In genomic region chrX:42992199-42992943, GRCh38 we compare ENCODE assay signal across 18 cellular contexts.
DNase-seq lines count a peak whose midpoint lies in the region; ATAC-seq, FAIRE-seq and TF ChIP-seq lines count a peak whose summit lies in the region.
"Had no signal": no experiment of that assay in that cellular context is flagged by ENCODE, and none has a peak within 500 bp of the region (broad histone marks: within the 10 kb centered on the region; RNA-seq: fewer than 3 reads in every experiment).

No MANE protein-coding gene starts in this region.

- no peaks in the 10 kb centered on the region for H4K20me1 ChIP-seq in OCI-LY7 (ENCODE audit: insufficient read depth, low read length)

- TF ChIP-seq CTCF in OCI-LY7 (conservative IDR thresholded peaks at IDR 0.05; ENCODE audit: low read length) (no peak), endothelial cell (IDR thresholded peaks at IDR 0.05; ENCODE audit: unreplicated experiment) (no peak), nephron progenitor cell (IDR thresholded peaks at IDR 0.05) (no peak), BE2C (IDR thresholded peaks at IDR 0.05; ENCODE audit: low read depth, low read length) (no peak)

- H3K27me3 Mint-ChIP-seq in endothelial cell (ENCODE audit: unreplicated experiment) (peaks cover 2% of the 10 kb centered on the region), nephron progenitor cell (ENCODE audit: low read depth, poor library complexity) (no peaks in the 10 kb centered on the region)
- H3K27me3 Mint-ChIP-seq: stimulated activated naive B cell treated with anti-CD40 and anti-IgM and Interleukin-4, amounts not matched to agents 10 μg/mL and 1 μg/mL and 100 μg/mL, for 72 hours had no signal

- no peak for DNase-seq in GM12892 (ENCODE audit: insufficient read length)
- DNase-seq in OCI-LY7 (ENCODE audit: low spot score), result no peak
- no peak for DNase-seq in endothelial cell (ENCODE audit: low spot score)
- no peak for DNase-seq in nephron progenitor cell
- no peak for DNase-seq in BE2C
- DNase-seq in stimulated activated CD4-positive, alpha-beta T cell treated with anti-CD3 and anti-CD28 coated beads, Interleukin-12 subunit alpha, Interleukin-12 subunit beta, amount 100 ng/mL, for 4 hours, result no peak
- no peak for DNase-seq in GM19239 (ENCODE audit: insufficient read length, low spot score)
- DNase-seq: activated naive CD4-positive, alpha-beta T cell; DMS153; effector CD4-positive, alpha-beta T cell; GM23248; immature natural killer cell; NCI-H1417 treated with DMSO at 0.1 percent for 48 hours; stimulated activated naive B cell treated with anti-CD40 and anti-IgM and Interleukin-4, amounts not matched to agents 10 μg/mL and 1 μg/mL and 100 μg/mL, for 72 hours; upper lobe of right lung had no signal

- no peak for ATAC-seq in GM18519 (IDR thresholded peaks at IDR 0.05; ENCODE audit: low FRiP score, unreplicated experiment)
- ATAC-seq: Panc1; stimulated activated naive B cell treated with anti-CD40 and anti-IgM and Interleukin-4, amounts not matched to agents 10 μg/mL and 1 μg/mL and 100 μg/mL, for 72 hours; upper lobe of right lung had no signal

- CTCF ChIA-PET in OCI-LY7 (lab: Charles Lee; ENCODE audit: unreplicated experiment), result no interaction called here

- H3K79me2 ChIP-seq in OCI-LY7 (ENCODE audit: insufficient read depth, low read depth, low read length), result no peaks in the 10 kb centered on the region

- intact Hi-C loops in OCI-LY7 (cut with micrococcal nuclease; ENCODE audit: unreplicated experiment), result no loop called here

- no peaks in the 10 kb centered on the region for H3K9me2 ChIP-seq in OCI-LY7 (ENCODE audit: insufficient read depth, low read length)

- H3K27ac Mint-ChIP-seq in endothelial cell (ENCODE audit: unreplicated experiment) (peak overlapping the region; percentile 91), nephron progenitor cell (peak overlapping the region; percentile 97)
- H3K27ac Mint-ChIP-seq: brain; immature natural killer cell; stimulated activated naive B cell treated with anti-CD40 and anti-IgM and Interleukin-4, amounts not matched to agents 10 μg/mL and 1 μg/mL and 100 μg/mL, for 72 hours had no signal

- H3K9me3 ChIP-seq in OCI-LY7 (ENCODE audit: low read length), result peaks cover 13% of the 10 kb centered on the region; the same call in 1 of the 2 replicates
- H3K9me3 ChIP-seq in BE2C, result no peaks in the 10 kb centered on the region
- H3K9me3 ChIP-seq: upper lobe of right lung had no signal

- no TSS peak for BruUV-seq in OCI-LY7 (replicated peaks; lab: Mats Ljungman, UMichigan)

- H3K4me3 Mint-ChIP-seq in endothelial cell (ENCODE audit: unreplicated experiment) (no peak overlapping the region), nephron progenitor cell (no peak overlapping the region)
- H3K4me3 Mint-ChIP-seq: brain; immature natural killer cell; stimulated activated naive B cell treated with anti-CD40 and anti-IgM and Interleukin-4, amounts not matched to agents 10 μg/mL and 1 μg/mL and 100 μg/mL, for 72 hours had no signal

- peak; percentile 70 for FAIRE-seq in GM12892 (lab: Jason Lieb, UNC)
- FAIRE-seq in GM19239 (lab: Jason Lieb, UNC), result no peak

- H3K4me2 ChIP-seq in OCI-LY7 (ENCODE audit: low read length), result no peak overlapping the region

- TF ChIP-seq POLR2A in GM12892 (IDR thresholded peaks at IDR 0.05; ENCODE audit: low read depth, low read length), result no peak

- H3K9me3 Mint-ChIP-seq in endothelial cell (ENCODE audit: unreplicated experiment), result no peaks in the 10 kb centered on the region
- H3K9me3 Mint-ChIP-seq in nephron progenitor cell, result peaks cover 4% of the 10 kb centered on the region
- H3K9me3 Mint-ChIP-seq: brain had no signal

- POLR2A ChIA-PET in OCI-LY7 (lab: Charles Lee), result interaction anchor here (0.7 kb wide), 1 partner anchor 36 kb away, joined by 3 read pairs; no protein-coding TSS in a partner anchor

- no peak overlapping the region for H3K4me3 ChIP-seq in OCI-LY7 (ENCODE audit: low read depth, low read length, poor library complexity, severe bottlenecking)
- H3K4me3 ChIP-seq in BE2C (ENCODE audit: low read depth, low read length), result no peak overlapping the region
- H3K4me3 ChIP-seq: GM23248, upper lobe of right lung had no signal

- H3K27me3 ChIP-seq in BE2C, result no peaks in the 10 kb centered on the region
- H3K27me3 ChIP-seq: upper lobe of right lung had no signal

- peaks cover 60% of the 10 kb centered on the region for H3K4me1 ChIP-seq in OCI-LY7 (ENCODE audit: insufficient read depth, low read length, poor library complexity, severe bottlenecking)
- no peaks in the 10 kb centered on the region for H3K4me1 ChIP-seq in BE2C
- H3K4me1 ChIP-seq: upper lobe of right lung had no signal

- H3K27ac ChIP-seq in OCI-LY7 (ENCODE audit: low read depth, low read length, poor library complexity, severe bottlenecking), result peak overlapping the region; percentile 28
- H3K27ac ChIP-seq: GM23248, upper lobe of right lung had no signal

- H3K36me3 Mint-ChIP-seq in endothelial cell (ENCODE audit: low read depth, unreplicated experiment) (no peaks in the 10 kb centered on the region), nephron progenitor cell (ENCODE audit: low read depth) (no peaks in the 10 kb centered on the region)
- H3K36me3 Mint-ChIP-seq: brain; immature natural killer cell; stimulated activated naive B cell treated with anti-CD40 and anti-IgM and Interleukin-4, amounts not matched to agents 10 μg/mL and 1 μg/mL and 100 μg/mL, for 72 hours had no signal

- H3K36me3 ChIP-seq in OCI-LY7 (ENCODE audit: insufficient read depth, low read length), result peaks cover 45% of the 10 kb centered on the region
- no peaks in the 10 kb centered on the region for H3K36me3 ChIP-seq in BE2C
- H3K36me3 ChIP-seq: upper lobe of right lung had no signal

- H2AFZ ChIP-seq in OCI-LY7 (ENCODE audit: low read length), result peak overlapping the region; percentile 89
- H2AFZ ChIP-seq: GM23248 had no signal

- H3K4me1 Mint-ChIP-seq in endothelial cell (ENCODE audit: unreplicated experiment) (peaks cover 14% of the 10 kb centered on the region), nephron progenitor cell (peaks cover 48% of the 10 kb centered on the region)
- H3K4me1 Mint-ChIP-seq: immature natural killer cell had no signal
